22 cellular contexts compared by ENCODE assay signal in the genomic region with DNA sequence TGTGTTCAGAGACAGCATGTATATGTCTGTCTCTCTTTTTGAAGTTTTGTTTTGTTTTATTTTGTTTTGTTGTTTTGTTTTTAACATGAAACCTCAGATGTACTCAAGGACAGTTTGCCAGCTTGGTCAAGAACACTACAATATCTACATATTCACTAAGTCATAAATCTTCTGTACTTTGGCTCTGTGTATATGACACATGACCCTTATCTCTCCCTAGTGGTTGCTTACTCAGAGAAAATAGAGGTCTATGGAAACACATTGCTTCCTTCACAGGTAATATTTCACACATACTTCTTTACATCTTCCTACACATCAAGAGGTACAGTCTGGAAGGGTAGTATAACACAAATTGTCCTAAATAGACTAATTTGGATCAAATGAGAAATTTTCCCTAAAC.
"Had no signal": no experiment of that assay in that cellular context is flagged by ENCODE, and none has a peak within 500 bp of the region (broad histone marks: within the 10 kb centered on the region; RNA-seq: fewer than 3 reads in every experiment).

No MANE protein-coding gene starts in this region.

- H3K36me3 ChIP-seq: MG63 had no signal

- DNase-seq: KBM-7, MG63, NCI-H1092, NCI-H1105 treated with DMSO at 0.1 percent for 48 hours, NCI-H1417 treated with DMSO at 0.1 percent for 48 hours, NCI-H146, NCI-H1694 treated with DMSO at 0.1 percent for 48 hours, NCI-H1930, NCI-H2081 treated with DMSO at 0.1 percent for 48 hours, NCI-H2227 treated with DMSO at 0.1 percent for 48 hours, NCI-H446, NCI-H510A, NCI-H524 treated with DMSO at 0.1 percent for 48 hours, NCI-H69, NCI-H774, SHP77, SK-N-SH, SW 1271, T-cell had no signal

- H3K4me3 ChIP-seq: MG63 had no signal

- FAIRE-seq: HTR-8/SVneo had no signal

- H3K27ac ChIP-seq: HL-60, RWPE1 had no signal

- H3K27me3 ChIP-seq: MG63 had no signal

- H3K9me3 ChIP-seq: MG63, SK-N-SH had no signal
